ENCODE assay signal across 19 cellular contexts in the genomic region with DNA sequence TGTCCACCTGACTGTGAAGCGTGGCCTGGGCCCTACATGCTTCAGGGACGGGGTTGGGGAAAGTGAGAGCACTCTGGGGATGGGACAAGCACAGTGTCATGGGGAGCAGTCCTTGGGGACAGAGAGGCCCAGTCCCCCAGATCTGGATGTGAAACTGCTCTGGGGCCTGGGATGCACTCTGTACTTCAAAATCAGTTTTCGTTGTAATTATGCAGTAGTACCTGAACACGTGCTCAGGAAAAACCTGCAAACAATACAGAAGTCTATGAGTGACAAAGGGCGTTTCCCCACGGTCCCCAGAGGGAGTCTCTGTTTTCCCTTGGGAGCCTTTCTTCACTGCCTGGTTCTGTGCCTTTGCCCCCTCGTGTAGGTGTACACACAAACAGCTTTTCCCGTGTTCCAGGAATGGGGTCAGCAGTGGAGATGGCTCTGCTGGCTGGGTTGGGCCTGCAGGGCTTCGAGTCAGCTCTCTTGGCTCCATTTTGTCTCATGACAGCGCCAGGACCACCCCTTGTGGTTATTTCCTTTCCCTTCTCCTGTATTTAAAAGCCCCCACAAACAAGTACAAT. TPM values are rescaled to one million over a fixed set of nuclear protein-coding genes. Genes with fewer than 3 reads are reported as not detected.
DNase-seq lines count a peak whose midpoint lies in the region; ATAC-seq and TF ChIP-seq lines count a peak whose summit lies in the region.
"Had no signal": no experiment of that assay in that cellular context is flagged by ENCODE, and none has a peak within 500 bp of the region (broad histone marks: within the 10 kb centered on the region; RNA-seq: fewer than 3 reads in every experiment).

No MANE protein-coding gene starts in this region.

- CTCF ChIA-PET in activated B cell treated with CpG ODN at 0.5 μM for 24 hours (lab: Charles Lee), result interaction anchor here (0.7 kb wide), 1 partner anchor 9 kb away, joined by 3 read pairs; no protein-coding TSS in a partner anchor
- CTCF ChIA-PET in activated CD4-positive, alpha-beta memory T cell treated with anti-CD3 and anti-CD28 coated beads for 36 hours (lab: Charles Lee), result interaction anchor here (0.6 kb wide), 2 partner anchors 30 to 462 kb away, joined by 3 to 6 read pairs; no protein-coding TSS in a partner anchor

- H3K27ac Mint-ChIP-seq in activated B cell treated with CpG ODN at 0.5 μM for 24 hours, result peak overlapping the region; percentile 100
- no peak overlapping the region for H3K27ac Mint-ChIP-seq in activated CD4-positive, alpha-beta memory T cell treated with anti-CD3 and anti-CD28 coated beads for 36 hours
- H3K27ac Mint-ChIP-seq: activated T-cell treated with anti-CD3 and anti-CD28 coated beads, Interleukin-2, amount 50 U/mL, for 72 hours had no signal

- H3K4me3 ChIP-seq in right cardiac atrium (ENCODE audit: low read length) (no peak overlapping the region), heart left ventricle (no peak overlapping the region), HUES64 (ENCODE audit: low read length) (no peak overlapping the region)
- H3K4me3 ChIP-seq: breast epithelium had no signal

- TF ChIP-seq POLR2A in heart left ventricle (IDR thresholded peaks at IDR 0.05), result no peak

- no peaks in the 10 kb centered on the region for H3K27me3 ChIP-seq in right cardiac atrium (ENCODE audit: control insufficient read depth, insufficient read depth)
- peaks cover 0 to 4% (median 0%) of the 10 kb centered on the region in 9 donors for H3K27me3 ChIP-seq in heart left ventricle
- H3K27me3 ChIP-seq in HUES64 (ENCODE audit: insufficient read depth, low read length), result peaks cover 14% of the 10 kb centered on the region
- H3K27me3 ChIP-seq: breast epithelium had no signal

- H3K4me1 ChIP-seq in right cardiac atrium (ENCODE audit: control insufficient read depth, insufficient read depth, low read length) (no peaks in the 10 kb centered on the region), heart left ventricle (peaks cover 0 to 25% (median under 1%) of the 10 kb centered on the region in 12 donors), HUES64 (ENCODE audit: insufficient read depth, low read length) (peaks cover 4% of the 10 kb centered on the region; the same call in 1 of the 2 replicates)
- H3K4me1 ChIP-seq: breast epithelium had no signal

- H3K27ac ChIP-seq in right cardiac atrium (ENCODE audit: low read length) (no peak overlapping the region), heart left ventricle (no peak overlapping the region), HUES64 (ENCODE audit: low read depth, low read length) (no peak overlapping the region)
- H3K27ac ChIP-seq: breast epithelium had no signal

- ATAC-seq in right cardiac atrium (no peak), heart left ventricle (no peak), activated B cell treated with CpG ODN at 0.5 μM for 24 hours (ENCODE audit: low read depth) (peak; percentile 35), GM21717 (IDR thresholded peaks at IDR 0.05; ENCODE audit: unreplicated experiment) (no peak), GM19351 (IDR thresholded peaks at IDR 0.05; ENCODE audit: unreplicated experiment) (no peak)
- ATAC-seq: activated T-cell treated with anti-CD3 and anti-CD28 coated beads, Interleukin-2, amount 50 U/mL, for 72 hours had no signal

- peak overlapping the region; percentile 52 for H3K4me3 Mint-ChIP-seq in activated B cell treated with CpG ODN at 0.5 μM for 24 hours
- H3K4me3 Mint-ChIP-seq in activated CD4-positive, alpha-beta memory T cell treated with anti-CD3 and anti-CD28 coated beads for 36 hours, result no peak overlapping the region
- H3K4me3 Mint-ChIP-seq: activated T-cell treated with anti-CD3 and anti-CD28 coated beads, Interleukin-2, amount 50 U/mL, for 72 hours had no signal

- WGBS in right cardiac atrium, result 78% methylated on average over 10 of the region's 10 CpGs
- WGBS in heart left ventricle, 4 donors, result 73 to 84% (median 81%) methylated on average over 10 of the region's 10 CpGs
- WGBS in HUES64, result 82% methylated on average over 10 of the region's 10 CpGs

- no peaks in the 10 kb centered on the region for H3K27me3 Mint-ChIP-seq in activated B cell treated with CpG ODN at 0.5 μM for 24 hours
- no peaks in the 10 kb centered on the region for H3K27me3 Mint-ChIP-seq in activated CD4-positive, alpha-beta memory T cell treated with anti-CD3 and anti-CD28 coated beads for 36 hours

- no peaks in the 10 kb centered on the region for H3K9me3 Mint-ChIP-seq in activated B cell treated with CpG ODN at 0.5 μM for 24 hours
- no peaks in the 10 kb centered on the region for H3K9me3 Mint-ChIP-seq in activated CD4-positive, alpha-beta memory T cell treated with anti-CD3 and anti-CD28 coated beads for 36 hours
- H3K9me3 Mint-ChIP-seq: activated T-cell treated with anti-CD3 and anti-CD28 coated beads, Interleukin-2, amount 50 U/mL, for 72 hours had no signal

- no peaks in the 10 kb centered on the region for H3K36me3 Mint-ChIP-seq in activated B cell treated with CpG ODN at 0.5 μM for 24 hours (ENCODE audit: low read depth)
- H3K36me3 Mint-ChIP-seq in activated CD4-positive, alpha-beta memory T cell treated with anti-CD3 and anti-CD28 coated beads for 36 hours, result peaks cover 8% of the 10 kb centered on the region

- no peaks in the 10 kb centered on the region for H3K36me3 ChIP-seq in heart left ventricle
- H3K36me3 ChIP-seq in HUES64 (ENCODE audit: insufficient read depth, low read length), result peaks cover 10% of the 10 kb centered on the region; the same call in 1 of the 2 replicates
- H3K36me3 ChIP-seq: breast epithelium had no signal

- TF ChIP-seq CTCF in heart left ventricle (IDR thresholded peaks at IDR 0.05) (no peak), activated B cell treated with CpG ODN at 0.5 μM for 24 hours (IDR thresholded peaks at IDR 0.05) (no peak)

- peak overlapping the region; percentile 38; the same call in 1 of the 2 replicates for H3K9ac ChIP-seq in HUES64 (ENCODE audit: low read depth, low read length)

- no peaks in the 10 kb centered on the region for H3K9me3 ChIP-seq in right cardiac atrium (ENCODE audit: control insufficient read depth, low read length)
- H3K9me3 ChIP-seq in heart left ventricle, result no peaks in the 10 kb centered on the region
- no peaks in the 10 kb centered on the region for H3K9me3 ChIP-seq in HUES64 (ENCODE audit: insufficient read depth, low read depth, low read length)
- H3K9me3 ChIP-seq: breast epithelium had no signal

- DNase-seq in right cardiac atrium (peak in 2 of 3 donors; percentile 7 to 11), heart left ventricle (no peak), activated B cell treated with CpG ODN at 0.5 μM for 24 hours (peak; percentile 72), SKM-1 treated with dmso at 0.1 percent for 144 hours (lab: John Stamatoyannopoulos, UW; ENCODE audit: unreplicated experiment) (no peak)
- DNase-seq in activated CD4-positive, alpha-beta memory T cell treated with anti-CD3 and anti-CD28 coated beads for 36 hours, result no peak
- DNase-seq: activated CD4-positive, alpha-beta T cell treated with anti-CD3 and anti-CD28 coated beads, Interleukin-2, amount 50 U/mL, for 4 hours; activated T-cell treated with anti-CD3 and anti-CD28 coated beads, Interleukin-2, amount 50 U/mL, for 72 hours; Calu3; effector CD4-positive, alpha-beta T cell; MV-4-11; stimulated activated CD4-positive, alpha-beta T cell treated with anti-CD3 and anti-CD28 coated beads, Interleukin-15, amount 100 ng/mL, for 24 hours had no signal

- POLR2A ChIA-PET in activated B cell treated with CpG ODN at 0.5 μM for 24 hours (lab: Charles Lee), result interaction anchor here (0.7 to 4.8 kb wide), 5 partner anchors 9 to 99 kb away, joined by 4 to 51 read pairs (median 14); partner anchors contain the start of gene SREBF2
- POLR2A ChIA-PET in activated CD4-positive, alpha-beta memory T cell treated with anti-CD3 and anti-CD28 coated beads for 36 hours (lab: Charles Lee), result no interaction called here

- intact Hi-C loops in right cardiac atrium (cut with DNase I), result no loop called here
- intact Hi-C loops in heart left ventricle (cut with DNase I), result no loop called here
- intact Hi-C loops in activated B cell treated with CpG ODN at 0.5 μM for 24 hours (cut with micrococcal nuclease), result loop anchor here (1.0 to 10.0 kb wide), 2 partner anchors 9 to 977 kb away; partner anchors contain the start of gene RBX1
- intact Hi-C loops in activated CD4-positive, alpha-beta memory T cell treated with anti-CD3 and anti-CD28 coated beads for 36 hours (cut with micrococcal nuclease), result no loop called here

- H3K4me1 Mint-ChIP-seq in activated B cell treated with CpG ODN at 0.5 μM for 24 hours, result peaks cover 97% of the 10 kb centered on the region
- H3K4me1 Mint-ChIP-seq in activated CD4-positive, alpha-beta memory T cell treated with anti-CD3 and anti-CD28 coated beads for 36 hours (ENCODE audit: low read depth), result peaks cover 20% of the 10 kb centered on the region

RNA-seq across cellular contexts. Expression of gene TNFRSF13C, which starts 5.2 kb away (rescaled TPM):
- total RNA-seq in right cardiac atrium, result under 1 TPM; 0.19 to 0.96 (median 0.55) TPM
- 0.41 TPM for polyA plus RNA-seq in right cardiac atrium
- under 1 TPM in 8 of 9 donors, not detected in 1; 0.35 to 0.61 (median 0.44) TPM for total RNA-seq in heart left ventricle
- under 1 TPM; 0.07 to 0.34 TPM for polyA plus RNA-seq in heart left ventricle
- 0.50 TPM for polyA plus RNA-seq in HUES64 (2013, experiment 1 of 2)
- polyA plus RNA-seq in HUES64 (2013, experiment 2 of 2), result 0.89 TPM
- 266 and 295 TPM in 2 replicates for total RNA-seq in activated B cell treated with CpG ODN at 0.5 μM for 24 hours
- 1 to 10 TPM; 3.2 to 5.0 TPM for total RNA-seq in activated CD4-positive, alpha-beta memory T cell treated with anti-CD3 and anti-CD28 coated beads for 36 hours

RNA-seq across cellular contexts. Expression of gene CENPM, which starts 15.2 kb away (rescaled TPM):
- total RNA-seq in right cardiac atrium, result 1 to 10 TPM in 2 of 4 donors, not detected in 2; 1.4 to 1.8 TPM
- polyA plus RNA-seq in right cardiac atrium, result 0.23 TPM
- 1 to 10 TPM in 2 of 9 donors, under 1 TPM in 3, not detected in 4; 0.21 to 6.9 (median 0.52) TPM for total RNA-seq in heart left ventricle
- polyA plus RNA-seq in heart left ventricle, result under 1 TPM; 0.30 to 0.79 TPM
- 32.5 TPM for polyA plus RNA-seq in HUES64 (2013, experiment 1 of 2)
- 36.6 TPM for polyA plus RNA-seq in HUES64 (2013, experiment 2 of 2)
- total RNA-seq in activated B cell treated with CpG ODN at 0.5 μM for 24 hours, result 9.6 and 13.3 TPM in 2 replicates
- 100 to 1,000 TPM in 1 of 2 experiments, 10 to 100 TPM in 1; 99.9 to 106 TPM for total RNA-seq in activated CD4-positive, alpha-beta memory T cell treated with anti-CD3 and anti-CD28 coated beads for 36 hours

RNA-seq across cellular contexts. Expression of gene SHISA8, which starts 16.9 kb away (rescaled TPM):
- 1 to 10 TPM; 1.1 to 8.5 (median 2.6) TPM for total RNA-seq in right cardiac atrium
- polyA plus RNA-seq in right cardiac atrium, result 0.95 TPM
- total RNA-seq in heart left ventricle, result 1 to 10 TPM in 4 of 9 donors, under 1 TPM in 5; 0.48 to 4.4 (median 1.00) TPM
- 1 to 10 TPM in 1 of 2 donors, not detected in 1; 1.7 TPM for polyA plus RNA-seq in heart left ventricle
- polyA plus RNA-seq in HUES64 (2013, experiment 1 of 2), result not detected
- polyA plus RNA-seq in HUES64 (2013, experiment 2 of 2), result 0.76 TPM
- 10.9 and 12.6 TPM in 2 replicates for total RNA-seq in activated B cell treated with CpG ODN at 0.5 μM for 24 hours
- total RNA-seq in activated CD4-positive, alpha-beta memory T cell treated with anti-CD3 and anti-CD28 coated beads for 36 hours, result 1 to 10 TPM in 1 of 2 experiments, under 1 TPM in 1; 0.97 to 1.1 TPM
- total RNA-seq: breast epithelium, Calu3, fibroblast of lung, renal cortical epithelial cell, SK-MEL-5 had no signal
- polyA plus RNA-seq: fibroblast of lung, keratinocyte had no signal

RNA-seq across cellular contexts. Expression of gene SEPTIN3, which starts 37.5 kb away (rescaled TPM):
- total RNA-seq in right cardiac atrium (under 1 TPM; 0.09 to 0.39 (median 0.14) TPM), heart left ventricle (under 1 TPM in 6 of 9 donors, not detected in 3; 0.07 to 0.53 (median 0.23) TPM), activated B cell treated with CpG ODN at 0.5 μM for 24 hours (0.49 and 0.54 TPM in 2 replicates)
- polyA plus RNA-seq in right cardiac atrium (0.14 TPM), heart left ventricle (under 1 TPM; 0.03 to 0.08 TPM)
- polyA plus RNA-seq in HUES64 (2013, experiment 1 of 2), result 25.8 TPM
- 31.0 TPM for polyA plus RNA-seq in HUES64 (2013, experiment 2 of 2)
- total RNA-seq in activated CD4-positive, alpha-beta memory T cell treated with anti-CD3 and anti-CD28 coated beads for 36 hours, result 1 to 10 TPM; 2.2 to 2.8 TPM

Comparison
In these comparisons a context has a peak if more than half of its experiments do, and no peak if none do; other contexts are left out.
1. DNase-seq: peak in right cardiac atrium (2 of 3) and activated B cell treated with CpG ODN at 0.5 μM for 24 hours (single experiment); none in heart left ventricle (0 of 5), activated CD4-positive, alpha-beta memory T cell treated with anti-CD3 and anti-CD28 coated beads for 36 hours (single experiment) and SKM-1 treated with dmso at 0.1 percent for 144 hours (single experiment).
2. RNA of gene TNFRSF13C, which starts 5.2 kb away (total RNA-seq): 266 to 295 TPM in activated B cell treated with CpG ODN at 0.5 μM for 24 hours; 3.2 to 5.0 TPM in activated CD4-positive, alpha-beta memory T cell treated with anti-CD3 and anti-CD28 coated beads for 36 hours, 0.19 to 0.96 TPM in right cardiac atrium and 0.35 to 0.61 TPM in heart left ventricle; every median in the first group is over 10 times any median in the second.